ENCODE assay signal across 8 cellular contexts in the genomic region with DNA sequence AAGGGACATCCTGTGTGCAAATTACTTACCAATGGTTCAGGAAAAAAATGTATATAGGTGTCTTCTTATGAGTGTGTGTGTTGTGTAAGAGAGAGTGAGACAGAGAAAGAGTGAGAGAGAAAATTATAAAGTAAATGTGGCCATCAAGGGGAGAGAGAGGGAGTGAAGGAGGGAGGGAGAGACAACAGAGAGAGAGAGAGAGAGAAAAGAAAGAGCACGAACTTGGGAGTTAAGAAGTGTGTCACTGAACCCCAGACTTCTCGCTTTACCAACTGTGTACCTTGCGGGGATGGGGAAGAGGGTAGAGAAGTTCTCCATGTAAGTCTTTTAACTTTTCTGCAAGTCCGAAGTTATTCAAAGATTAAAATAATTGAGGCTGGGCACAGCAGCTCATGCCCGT. TPM values are rescaled to one million over a fixed set of nuclear protein-coding genes. Genes with fewer than 3 reads are reported as not detected.
DNase-seq lines count a peak whose midpoint lies in the region; ATAC-seq and TF ChIP-seq lines count a peak whose summit lies in the region.

No MANE protein-coding gene starts in this region.

- H4K8ac ChIP-seq in trophoblast cell (ENCODE audit: low read depth, low read length): no peak overlapping the region

- no peak for ATAC-seq in left cardiac atrium
- ATAC-seq in naive thymus-derived CD4-positive, alpha-beta T cell: no peak
- ATAC-seq in HG03025 (IDR thresholded peaks at IDR 0.05; ENCODE audit: low FRiP score, unreplicated experiment): no peak

- intact Hi-C loops in left ventricle myocardium inferior (cut with micrococcal nuclease): no loop called here
- intact Hi-C loops in left cardiac atrium (cut with DNase I): no loop called here
- intact Hi-C loops in naive thymus-derived CD4-positive, alpha-beta T cell (cut with micrococcal nuclease): loop anchor here (1.0 to 10.0 kb wide), 10 partner anchors 55 to 1355 kb away; a partner anchor contains a TSS

- H3K27ac Mint-ChIP-seq in naive thymus-derived CD4-positive, alpha-beta T cell: peak overlapping the region; percentile 99 to 100 (median 100)

- H3K4me3 Mint-ChIP-seq in naive thymus-derived CD4-positive, alpha-beta T cell: peak overlapping the region; percentile 85 to 99 (median 92)

- H3K4me2 ChIP-seq in trophoblast cell (ENCODE audit: low read length): no peak overlapping the region

- H3K4me3 ChIP-seq in left ventricle myocardium inferior (peak overlapping the region; percentile 73), trophoblast cell (ENCODE audit: low read depth, low read length) (no peak overlapping the region)
- H3K4me3 ChIP-seq in naive thymus-derived CD4-positive, alpha-beta T cell (ENCODE audit: low read length): peak overlapping the region; percentile 75

- H3K27me3 Mint-ChIP-seq in naive thymus-derived CD4-positive, alpha-beta T cell: no peaks in the 10 kb centered on the region

- no peak overlapping the region for H3K9ac ChIP-seq in trophoblast cell (ENCODE audit: low read length)

- H3K9me3 ChIP-seq in left ventricle myocardium inferior (replicated peaks) (no peaks in the 10 kb centered on the region), trophoblast cell (ENCODE audit: insufficient read depth, low read depth, low read length) (peaks cover 2% of the 10 kb centered on the region)
- no peaks in the 10 kb centered on the region for H3K9me3 ChIP-seq in naive thymus-derived CD4-positive, alpha-beta T cell (ENCODE audit: control insufficient read depth in 2 of 3, low read length in 3 of 3)

- no peak overlapping the region for H2BK5ac ChIP-seq in trophoblast cell (ENCODE audit: low read depth, low read length, poor library complexity)

- POLR2A ChIA-PET in naive thymus-derived CD4-positive, alpha-beta T cell (lab: Charles Lee): interaction anchor here (0.6 to 16.6 kb wide), 7 partner anchors 9 to 1349 kb away, joined by 3 to 795 read pairs (median 53); a partner anchor contains a TSS

- H3K36me3 ChIP-seq in left ventricle myocardium inferior: no peaks in the 10 kb centered on the region
- H3K36me3 ChIP-seq in naive thymus-derived CD4-positive, alpha-beta T cell (ENCODE audit: control insufficient read depth in 2 of 3, insufficient read depth in 3 of 3, low read length in 3 of 3): peaks cover 0 to 3% (median 0%) of the 10 kb centered on the region in 3 experiments
- H3K36me3 ChIP-seq in trophoblast cell (ENCODE audit: control insufficient read depth in 1 of 2, insufficient read depth in 2 of 2, low read length in 2 of 2): no peaks in the 10 kb centered on the region

- H3K27me3 ChIP-seq in left ventricle myocardium inferior (ENCODE audit: low read depth) (no peaks in the 10 kb centered on the region), trophoblast cell (ENCODE audit: insufficient read depth, low read length) (no peaks in the 10 kb centered on the region)
- no peaks in the 10 kb centered on the region for H3K27me3 ChIP-seq in naive thymus-derived CD4-positive, alpha-beta T cell (ENCODE audit: control insufficient read depth in 2 of 2, insufficient read depth in 2 of 2, low read length in 2 of 2)

- H3K4me1 Mint-ChIP-seq in naive thymus-derived CD4-positive, alpha-beta T cell: peaks cover 33 to 60% (median 50%) of the 10 kb centered on the region in 7 donors

- H3K79me2 ChIP-seq in trophoblast cell (ENCODE audit: control insufficient read depth, insufficient read depth, low read length, poor library complexity): peaks cover 4% of the 10 kb centered on the region

- no CpG with 5 or more reads among the region's 5 CpGs for WGBS in trophoblast cell (ENCODE audit: extremely low coverage, insufficient coverage, insufficient read length)

- CTCF ChIA-PET in naive thymus-derived CD4-positive, alpha-beta T cell (lab: Charles Lee): interaction anchor here (1.1 kb wide), 1 partner anchor 9 kb away, joined by 3 read pairs; no protein-coding TSS in a partner anchor

- H3K14ac ChIP-seq in trophoblast cell (ENCODE audit: low read length): no peak overlapping the region

- DNase-seq in left ventricle myocardium inferior (no peak), left cardiac atrium (no peak), trophoblast cell (no peak), T1000 (lab: John Stamatoyannopoulos, UW) (no peak), amygdala (lab: John Stamatoyannopoulos, UW) (no peak)
- DNase-seq in naive thymus-derived CD4-positive, alpha-beta T cell: no peak

- peaks cover 0 to 5% (median 0%) of the 10 kb centered on the region in 11 donors for H3K9me3 Mint-ChIP-seq in naive thymus-derived CD4-positive, alpha-beta T cell

- H3K27ac ChIP-seq in left ventricle myocardium inferior (replicated peaks) (peak overlapping the region; percentile 100), cingulate gyrus (ENCODE audit: low read depth, low read length) (peak overlapping the region; percentile 100), trophoblast cell (ENCODE audit: low read depth, low read length) (no peak overlapping the region)
- H3K27ac ChIP-seq in naive thymus-derived CD4-positive, alpha-beta T cell (ENCODE audit: low read depth, low read length): peak overlapping the region; percentile 93

- no peak overlapping the region for H3K23ac ChIP-seq in trophoblast cell (ENCODE audit: low read length)

- H2BK120ac ChIP-seq in trophoblast cell (ENCODE audit: insufficient read depth, low read length, poor library complexity): no peak overlapping the region

- H4K12ac ChIP-seq in trophoblast cell (ENCODE audit: low read depth, low read length): no peak overlapping the region

- no peak overlapping the region for H2AK5ac ChIP-seq in trophoblast cell (ENCODE audit: low read length)

- no peak overlapping the region for H2BK12ac ChIP-seq in trophoblast cell (ENCODE audit: low read length)

- no peak overlapping the region for H4K91ac ChIP-seq in trophoblast cell (ENCODE audit: low read depth, low read length)

- H3K79me1 ChIP-seq in trophoblast cell (ENCODE audit: low read length): peaks cover 11% of the 10 kb centered on the region

- peaks cover 0 to 6% (median 0%) of the 10 kb centered on the region in 5 donors for H3K36me3 Mint-ChIP-seq in naive thymus-derived CD4-positive, alpha-beta T cell

- TF ChIP-seq CTCF in left ventricle myocardium inferior (IDR thresholded peaks at IDR 0.05; ENCODE audit: borderline replicate concordance): no peak

- H3K4ac ChIP-seq in trophoblast cell (ENCODE audit: low read depth, low read length): no peak overlapping the region

- H3K18ac ChIP-seq in trophoblast cell (ENCODE audit: low read length): no peak overlapping the region

- H3K4me1 ChIP-seq in left ventricle myocardium inferior: peaks cover 63% of the 10 kb centered on the region
- peaks cover 8 to 19% of the 10 kb centered on the region in 2 donors for H3K4me1 ChIP-seq in naive thymus-derived CD4-positive, alpha-beta T cell (ENCODE audit: control insufficient read depth in 2 of 2, insufficient read depth in 2 of 2, low read length in 2 of 2)
- H3K4me1 ChIP-seq in trophoblast cell (ENCODE audit: control insufficient read depth in 1 of 2, insufficient read depth in 2 of 2, low read length in 2 of 2): peaks cover 8 to 13% of the 10 kb centered on the region in 2 experiments

- no peak overlapping the region for H2AFZ ChIP-seq in trophoblast cell (ENCODE audit: insufficient read depth, low read length, poor library complexity)

RNA-seq across cellular contexts. Expression of a gene that starts 28.8 kb away (rescaled TPM):
- total RNA-seq in left ventricle myocardium inferior: 7.1 TPM
- total RNA-seq in left cardiac atrium: 10 to 100 TPM; 11.8 to 12.8 TPM
- total RNA-seq in naive thymus-derived CD4-positive, alpha-beta T cell: 1 to 10 TPM; 1.7 to 4.8 (median 2.2) TPM
- polyA plus RNA-seq in naive thymus-derived CD4-positive, alpha-beta T cell: 1 to 10 TPM; 1.3 to 1.4 TPM
- 11.4 and 12.1 TPM in 2 replicates for polyA plus RNA-seq in trophoblast cell (2013)

Comparison
In these comparisons a context has a peak if more than half of its experiments do, and no peak if none do; other contexts are left out.
1. intact Hi-C loops: an anchor here in naive thymus-derived CD4-positive, alpha-beta T cell (1.0 to 10.0 kb wide); none called in left ventricle myocardium inferior and left cardiac atrium.